In the genomic region with DNA sequence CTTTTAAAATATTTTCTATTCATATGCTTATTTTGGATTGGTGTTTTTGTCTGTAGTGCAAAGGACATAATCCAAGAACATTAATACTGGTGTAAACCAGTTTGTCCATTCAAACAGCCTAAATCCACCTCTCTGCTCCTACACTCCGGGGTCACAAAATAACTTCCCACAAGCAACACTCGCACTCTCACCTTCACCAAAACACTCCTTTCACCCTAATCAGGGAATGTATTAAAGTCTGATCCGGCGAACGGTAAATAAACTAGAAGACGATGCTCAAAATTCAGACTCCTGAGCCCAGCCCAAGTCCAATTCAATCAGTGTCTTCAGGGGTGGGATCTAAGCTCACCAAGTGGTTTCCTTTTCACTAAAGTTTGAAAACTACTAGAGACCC, we compare ENCODE assay signal across 8 cellular contexts. TPM values are rescaled to one million over a fixed set of nuclear protein-coding genes. Genes with fewer than 3 reads are reported as not detected.
DNase-seq lines count a peak whose midpoint lies in the region; ATAC-seq, FAIRE-seq and TF ChIP-seq lines count a peak whose summit lies in the region.

No MANE protein-coding gene starts in this region.

- peaks cover 13% of the 10 kb centered on the region for H3K36me3 Mint-ChIP-seq in activated T-helper 1 cell treated with anti-CD3 and anti-CD28 coated beads, Interleukin-12 subunit alpha, Interleukin-12 subunit beta, Interleukin-2, Interleukin-4 antibody, amounts not matched to agents 30 ng/mL and 10 ng/mL and 1 ng/mL, durations not matched to agents 14 hours and 24 hours and 36 hours (ENCODE audit: low read depth)

- TF ChIP-seq RAD21 in A549 (conservative IDR thresholded peaks at IDR 0.05 in 1 of 2, IDR thresholded peaks at IDR 0.05 in 1 of 2) = no peak

- H3K27me3 Mint-ChIP-seq in activated T-helper 1 cell treated with anti-CD3 and anti-CD28 coated beads, Interleukin-12 subunit alpha, Interleukin-12 subunit beta, Interleukin-2, Interleukin-4 antibody, amounts not matched to agents 30 ng/mL and 10 ng/mL and 1 ng/mL, durations not matched to agents 14 hours and 24 hours and 36 hours (ENCODE audit: insufficient read depth) = peaks cover 18% of the 10 kb centered on the region

- TF ChIP-seq CTCF in A549 (IDR thresholded peaks at IDR 0.05) (no peak), smooth muscle cell (IDR thresholded peaks at IDR 0.05; ENCODE audit: borderline replicate concordance, insufficient read depth, poor library complexity, severe bottlenecking) (no peak)

- no peaks in the 10 kb centered on the region for H3K9me3 Mint-ChIP-seq in activated T-helper 1 cell treated with anti-CD3 and anti-CD28 coated beads, Interleukin-12 subunit alpha, Interleukin-12 subunit beta, Interleukin-2, Interleukin-4 antibody, amounts not matched to agents 30 ng/mL and 10 ng/mL and 1 ng/mL, durations not matched to agents 14 hours and 24 hours and 36 hours

- H3K9ac ChIP-seq in smooth muscle cell (ENCODE audit: low read depth) = peak overlapping the region; percentile 96

- peaks cover 56% of the 10 kb centered on the region for H3K79me2 ChIP-seq in smooth muscle cell (ENCODE audit: low read depth)

- H3K36me3 ChIP-seq in H7 (replicated peaks; ENCODE audit: control insufficient read depth, insufficient read depth, low read length) (no peaks in the 10 kb centered on the region), smooth muscle cell (ENCODE audit: low read depth) (no peaks in the 10 kb centered on the region)

- POLR2A ChIA-PET in A549 (lab: Yijun Ruan, JAX) = interaction anchor here (1.5 to 2.3 kb wide), 3 partner anchors 8 to 67 kb away, joined by 5 to 34 read pairs (median 8); a partner anchor contains a TSS

- peak overlapping the region; percentile 80 for H3K4me2 ChIP-seq in A549
- peak overlapping the region; percentile 96 for H3K4me2 ChIP-seq in smooth muscle cell

- CTCF ChIA-PET in A549 (lab: Yijun Ruan, JAX) = interaction anchor here (1.0 to 1.2 kb wide), 2 partner anchors 17 to 20 kb away, joined by 3 read pairs; no protein-coding TSS in a partner anchor

- H3K4me1 Mint-ChIP-seq in activated T-helper 1 cell treated with anti-CD3 and anti-CD28 coated beads, Interleukin-12 subunit alpha, Interleukin-12 subunit beta, Interleukin-2, Interleukin-4 antibody, amounts not matched to agents 30 ng/mL and 10 ng/mL and 1 ng/mL, durations not matched to agents 14 hours and 24 hours and 36 hours (ENCODE audit: low read depth) = peaks cover 55% of the 10 kb centered on the region

- FAIRE-seq in A549 (lab: Jason Lieb, UNC) = no peak

- no peak for TF ChIP-seq EP300 in A549 (IDR thresholded peaks at IDR 0.05)

- peak overlapping the region; percentile 94 to 97 for H3K27ac ChIP-seq in A549
- H3K27ac ChIP-seq in smooth muscle cell (ENCODE audit: low read depth) = peak overlapping the region; percentile 81

- no peak for DNase-seq in A549 (ENCODE audit: low read depth in 1 of 2, low spot score in 1 of 2)
- no peak for DNase-seq in H7
- DNase-seq in activated T-helper 1 cell treated with anti-CD3 and anti-CD28 coated beads, Interleukin-12 subunit alpha, Interleukin-12 subunit beta, Interleukin-2, Interleukin-4 antibody, amounts not matched to agents 30 ng/mL and 10 ng/mL and 1 ng/mL, durations not matched to agents 14 hours and 24 hours and 36 hours (ENCODE audit: low spot score) = no peak
- no peak for DNase-seq in smooth muscle cell (lab: John Stamatoyannopoulos, UW; ENCODE audit: unreplicated experiment)
- no peak for DNase-seq in SW 1271 (lab: John Stamatoyannopoulos, UW)
- DNase-seq in KBM-7 = no peak
- no peak for DNase-seq in midbrain (lab: John Stamatoyannopoulos, UW)

- peaks cover 5% of the 10 kb centered on the region; the same call in 1 of the 3 replicates for H3K4me1 ChIP-seq in A549
- peaks cover 17% of the 10 kb centered on the region for H3K4me1 ChIP-seq in smooth muscle cell (ENCODE audit: low read depth)

- peak overlapping the region; percentile 90 for H3K4me3 Mint-ChIP-seq in activated T-helper 1 cell treated with anti-CD3 and anti-CD28 coated beads, Interleukin-12 subunit alpha, Interleukin-12 subunit beta, Interleukin-2, Interleukin-4 antibody, amounts not matched to agents 30 ng/mL and 10 ng/mL and 1 ng/mL, durations not matched to agents 14 hours and 24 hours and 36 hours

- H4K20me1 ChIP-seq in smooth muscle cell (ENCODE audit: low read depth) = peaks cover 42% of the 10 kb centered on the region

- no peaks in the 10 kb centered on the region for H3F3A ChIP-seq in smooth muscle cell (ENCODE audit: low read depth)

- H3K27me3 ChIP-seq in H7 (ENCODE audit: control insufficient read depth, insufficient read depth, low read length) (no peaks in the 10 kb centered on the region), smooth muscle cell (ENCODE audit: low read depth) (no peaks in the 10 kb centered on the region)

- H3K4me3 ChIP-seq in A549 = peak overlapping the region; percentile 91
- H3K4me3 ChIP-seq in H7 (ENCODE audit: insufficient read depth, low read depth, low read length) = peak overlapping the region; percentile 91
- H3K4me3 ChIP-seq in iPS-11a (ENCODE audit: low read depth, low read length) = peak overlapping the region; percentile 91
- H3K4me3 ChIP-seq in smooth muscle cell = peak overlapping the region; percentile 98

- no peak for TF ChIP-seq POLR2A in A549 (IDR thresholded peaks at IDR 0.05; ENCODE audit: low read length)

- WGBS in A549 (ENCODE audit: missing lambda C conversion rate) = 1% methylated on average over 6 of the region's 6 CpGs
- under 1% methylated on average over 6 of the region's 6 CpGs for WGBS in smooth muscle cell (ENCODE audit: low lambda C conversion rate)

- intact Hi-C loops in activated T-helper 1 cell treated with anti-CD3 and anti-CD28 coated beads, Interleukin-12 subunit alpha, Interleukin-12 subunit beta, Interleukin-2, Interleukin-4 antibody, amounts not matched to agents 30 ng/mL and 10 ng/mL and 1 ng/mL, durations not matched to agents 14 hours and 24 hours and 36 hours (cut with micrococcal nuclease) = loop anchor here (1.0 to 10.0 kb wide), 9 partner anchors 25 to 1429 kb away; a partner anchor contains a TSS

- in situ Hi-C loops in KBM-7 (cut with MboI; ENCODE audit: low pct_unique_long_range_greater_than_20kb, low sequenced_read_pairs) = no loop called here

- H2AFZ ChIP-seq in smooth muscle cell (ENCODE audit: low read depth) = peak overlapping the region; percentile 99

- peak in 1 of 2 experiments; percentile 3; a peak in 1 of 6 replicates for ATAC-seq in A549

- H3K27ac Mint-ChIP-seq in activated T-helper 1 cell treated with anti-CD3 and anti-CD28 coated beads, Interleukin-12 subunit alpha, Interleukin-12 subunit beta, Interleukin-2, Interleukin-4 antibody, amounts not matched to agents 30 ng/mL and 10 ng/mL and 1 ng/mL, durations not matched to agents 14 hours and 24 hours and 36 hours = peak overlapping the region; percentile 96

- H3K9me3 ChIP-seq in A549 (no peaks in the 10 kb centered on the region), smooth muscle cell (replicated peaks; ENCODE audit: low read depth) (no peaks in the 10 kb centered on the region)

TF ChIP-seq in A549, 52 proteins besides CTCF, POLR2A, EP300 and RAD21 (continues in another document):
- TF ChIP-seq ZSCAN20 (CRISPR knock-in tag; IDR thresholded peaks at IDR 0.05) (no peak), POLR2AphosphoS2 (conservative IDR thresholded peaks at IDR 0.05; ENCODE audit: low read length) (no peak), GATA3 (IDR thresholded peaks at IDR 0.05; ENCODE audit: borderline replicate concordance) (no peak), CHD4 (IDR thresholded peaks at IDR 0.05; ENCODE audit: borderline replicate concordance) (no peak), CEBPB (IDR thresholded peaks at IDR 0.05) (no peak), ESRRA (IDR thresholded peaks at IDR 0.05; ENCODE audit: borderline replicate concordance, low read length) (no peak), ZFP36 (IDR thresholded peaks at IDR 0.05; ENCODE audit: borderline replicate concordance, partially characterized antibody) (no peak), RNF2 (IDR thresholded peaks at IDR 0.05; ENCODE audit: borderline replicate concordance, low read depth) (no peak), BHLHE40 (IDR thresholded peaks at IDR 0.05; ENCODE audit: low read depth, low read length) (no peak), NPAS2 (CRISPR knock-in tag; IDR thresholded peaks at IDR 0.05; ENCODE audit: borderline replicate concordance) (no peak), RFX5 (IDR thresholded peaks at IDR 0.05) (no peak)
- TF ChIP-seq, protein P1, sequence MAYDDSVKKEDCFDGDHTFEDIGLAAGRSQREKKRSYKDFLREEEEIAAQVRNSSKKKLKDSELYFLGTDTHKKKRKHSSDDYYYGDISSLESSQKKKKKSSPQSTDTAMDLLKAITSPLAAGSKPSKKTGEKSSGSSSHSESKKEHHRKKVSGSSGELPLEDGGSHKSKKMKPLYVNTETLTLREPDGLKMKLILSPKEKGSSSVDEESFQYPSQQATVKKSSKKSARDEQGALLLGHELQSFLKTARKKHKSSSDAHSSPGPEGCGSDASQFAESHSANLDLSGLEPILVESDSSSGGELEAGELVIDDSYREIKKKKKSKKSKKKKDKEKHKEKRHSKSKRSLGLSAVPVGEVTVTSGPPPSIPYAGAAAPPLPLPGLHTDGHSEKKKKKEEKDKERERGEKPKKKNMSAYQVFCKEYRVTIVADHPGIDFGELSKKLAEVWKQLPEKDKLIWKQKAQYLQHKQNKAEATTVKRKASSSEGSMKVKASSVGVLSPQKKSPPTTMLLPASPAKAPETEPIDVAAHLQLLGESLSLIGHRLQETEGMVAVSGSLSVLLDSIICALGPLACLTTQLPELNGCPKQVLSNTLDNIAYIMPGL (CRISPR knock-in tag; IDR thresholded peaks at IDR 0.05; ENCODE audit: borderline replicate concordance) = no peak

RNA-seq across cellular contexts. Expression of a gene that starts 0.6 kb away (rescaled TPM):
- 70.5 and 86.1 TPM in 2 replicates for polyA plus RNA-seq in A549 (2011; rRNA removed)
- polyA plus RNA-seq in A549 (2012; cell fraction: cytosol; rRNA removed) = 14.5 and 15.3 TPM in 2 replicates
- 14.6 and 24.0 TPM in 2 replicates for polyA plus RNA-seq in A549 (2012; cell fraction: nucleus; rRNA removed)
- polyA plus RNA-seq in A549 (2017; fragmentation: RNase III; extraction: RNeasy Plus Mini Kit Qiagen cat#74134 plus additional on column Dnase treatment) = 45.7 to 52.4 TPM (median 51.3 TPM) in 3 replicates
- polyA minus RNA-seq in A549 (2011; rRNA and poly(A)+ RNA removed) = 41.8 and 43.0 TPM in 2 replicates
- 40.1 and 49.8 TPM in 2 replicates for total RNA-seq in H7 (2014; rRNA removed; shearing (Covaris generic))
- 40.8 and 40.9 TPM in 2 replicates for total RNA-seq in activated T-helper 1 cell treated with anti-CD3 and anti-CD28 coated beads, Interleukin-12 subunit alpha, Interleukin-12 subunit beta, Interleukin-2, Interleukin-4 antibody, amounts not matched to agents 30 ng/mL and 10 ng/mL and 1 ng/mL, durations not matched to agents 14 hours and 24 hours and 36 hours
- total RNA-seq in smooth muscle cell = 73.5 and 76.3 TPM in 2 replicates
- polyA plus RNA-seq in smooth muscle cell = 31.7 and 36.9 TPM in 2 replicates
